In genomic region chr16:68469728-68470460, GRCh38 we compare ENCODE assay signal across 8 cellular contexts. TPM values are rescaled to one million over a fixed set of nuclear protein-coding genes. Genes with fewer than 3 reads are reported as not detected.
DNase-seq lines count a peak whose midpoint lies in the region; ATAC-seq and TF ChIP-seq lines count a peak whose summit lies in the region.

No MANE protein-coding gene starts in this region.

- no peaks in the 10 kb centered on the region for H3K9me3 ChIP-seq in breast epithelium
- H3K9me3 ChIP-seq in mammary epithelial cell (replicated peaks; ENCODE audit: insufficient read depth, low read length) = no peaks in the 10 kb centered on the region
- H3K9me3 ChIP-seq in adipocyte (ENCODE audit: control insufficient read depth, low read length) = no peaks in the 10 kb centered on the region

- BruUV-seq in mammary epithelial cell (replicated peaks; lab: Mats Ljungman, UMichigan) = no TSS peak

- no peaks in the 10 kb centered on the region for H3K9me3 Mint-ChIP-seq in naive B cell

- no peak for TF ChIP-seq CTCF in breast epithelium (IDR thresholded peaks at IDR 0.05)
- TF ChIP-seq CTCF in mammary epithelial cell (conservative IDR thresholded peaks at IDR 0.05 in 1 of 2, IDR thresholded peaks at IDR 0.05 in 1 of 2; ENCODE audit: extremely low read depth in 1 of 2, insufficient read depth in 1 of 2, low read depth in 1 of 2, low read length in 2 of 2) = no peak

- H3K4me1 ChIP-seq in breast epithelium (peaks cover 0 to 3% of the 10 kb centered on the region in 2 donors), mammary epithelial cell (ENCODE audit: insufficient read depth, low read length) (peaks cover 3% of the 10 kb centered on the region), adipocyte (ENCODE audit: control insufficient read depth, insufficient read depth, low read length) (peaks cover 5% of the 10 kb centered on the region)

- H3K27ac Mint-ChIP-seq in naive B cell = peak overlapping the region; percentile 91 to 98 (median 95)

- WGBS in mammary epithelial cell (ENCODE audit: low coverage, missing lambda C conversion rate) = 60% methylated on average over 11 of the region's 11 CpGs

- H3K27ac ChIP-seq in breast epithelium (peak overlapping the region in 1 of 2 donors; percentile 70), mammary epithelial cell (ENCODE audit: insufficient read depth, low read depth, low read length) (no peak overlapping the region)

- CTCF ChIA-PET in mammary epithelial cell (lab: Charles Lee; ENCODE audit: low non-redundant PET) = no interaction called here

- ATAC-seq in HG03432 (IDR thresholded peaks at IDR 0.05; ENCODE audit: unreplicated experiment) (peak; percentile 31), naive B cell (ENCODE audit: low read depth in 2 of 2) (peak; percentile 8)

- no peak overlapping the region for H3K9ac ChIP-seq in mammary epithelial cell (ENCODE audit: insufficient read depth, low read length)
- peak overlapping the region; percentile 31 for H3K9ac ChIP-seq in adipocyte (ENCODE audit: low read length)

- no peaks in the 10 kb centered on the region for H3K27me3 Mint-ChIP-seq in naive B cell

- H2AFZ ChIP-seq in mammary epithelial cell (ENCODE audit: low read depth, low read length) = no peak overlapping the region

- H3K79me2 ChIP-seq in mammary epithelial cell (ENCODE audit: insufficient read depth, low read length) = no peaks in the 10 kb centered on the region

- H3K36me3 Mint-ChIP-seq in naive B cell = no peaks in the 10 kb centered on the region

- H4K20me1 ChIP-seq in mammary epithelial cell (ENCODE audit: insufficient read depth, low read length) = no peaks in the 10 kb centered on the region

- no peaks in the 10 kb centered on the region for H3K36me3 ChIP-seq in breast epithelium
- H3K36me3 ChIP-seq in mammary epithelial cell (ENCODE audit: insufficient read depth, low read length) = no peaks in the 10 kb centered on the region
- no peaks in the 10 kb centered on the region for H3K36me3 ChIP-seq in adipocyte (ENCODE audit: control insufficient read depth, insufficient read depth, low read length, severe bottlenecking)

- DNase-seq in breast epithelium (ENCODE audit: low spot score in 2 of 2) (no peak), mammary epithelial cell (no peak), adipocyte (ENCODE audit: low read depth) (peak; percentile 3), naive B cell (peak; percentile 12), mesenteric fat pad (ENCODE audit: low spot score) (no peak)
- no peak for DNase-seq in stimulated activated CD4-positive, alpha-beta T cell treated with anti-CD3 and anti-CD28 coated beads, Interleukin-2, amount 100 ng/mL, for 24 hours
- DNase-seq in NK-92 treated with Interleukin-12 subunit alpha and Interleukin-12 subunit beta, amount 100 ng/mL, for 24 hours (lab: John Stamatoyannopoulos, UW) = no peak

- peak overlapping the region; percentile 15 to 40 (median 22) for H3K4me3 ChIP-seq in breast epithelium
- H3K4me3 ChIP-seq in mammary epithelial cell (replicated peaks in 1 of 3; ENCODE audit: insufficient read depth in 1 of 3, low read depth in 2 of 3, low read length in 3 of 3) = no peak overlapping the region
- peak overlapping the region; percentile 68 for H3K4me3 ChIP-seq in adipocyte (ENCODE audit: low read length)

- intact Hi-C loops in breast epithelium (cut with DNase I; ENCODE audit: low total_unique reads) (no loop called here), mammary epithelial cell (cut with micrococcal nuclease) (no loop called here)

- no peak overlapping the region for H3K4me2 ChIP-seq in mammary epithelial cell (ENCODE audit: insufficient read depth, low read depth, low read length)

- dilution Hi-C loops in mammary epithelial cell (cut with HindIII; ENCODE audit: low sequenced_read_pairs) = loop anchor here (5.0 kb wide), 3 partner anchors 33 to 98 kb away; no protein-coding TSS in a partner anchor

- H3K27me3 ChIP-seq in breast epithelium (no peaks in the 10 kb centered on the region), mammary epithelial cell (ENCODE audit: insufficient read depth, low read length) (peaks cover 5% of the 10 kb centered on the region), adipocyte (replicated peaks; ENCODE audit: control insufficient read depth, insufficient read depth, low read length) (peaks cover 53% of the 10 kb centered on the region)

- no peak for TF ChIP-seq POLR2A in breast epithelium (IDR thresholded peaks at IDR 0.05)

- H3K4me3 Mint-ChIP-seq in naive B cell = peak overlapping the region; percentile 78 to 96 (median 90)

- peaks cover 40 to 57% (median 46%) of the 10 kb centered on the region in 3 donors for H3K4me1 Mint-ChIP-seq in naive B cell

- in situ Hi-C loops in mammary epithelial cell (cut with MboI; ENCODE audit: low sequenced_read_pairs in 2 of 2) = no loop called here

RNA-seq across cellular contexts. Expression of gene SMPD3, which starts 21.6 kb away (rescaled TPM):
- 10 to 100 TPM in 1 of 3 donors, 1 to 10 TPM in 1, under 1 TPM in 1; under 0.01 to 15.4 (median 2.9) TPM for total RNA-seq in breast epithelium
- not detected for total RNA-seq in mammary epithelial cell
- not detected for polyA plus RNA-seq in mammary epithelial cell
- polyA minus RNA-seq in mammary epithelial cell = not detected
- 1 to 10 TPM in 1 of 6 donors, under 1 TPM in 4, not detected in 1; 0.18 to 2.2 (median 0.41) TPM for polyA plus RNA-seq in naive B cell (ENCODE audit: low read depth in 6 of 6)
- total RNA-seq in mesenteric fat pad = 0.58 TPM

Comparison
In these comparisons a context has a peak if more than half of its experiments do, and no peak if none do; other contexts are left out.
1. H3K4me3 ChIP-seq: peak in breast epithelium (3 of 3) and adipocyte (single experiment); none in mammary epithelial cell (0 of 3).
2. DNase-seq: peak in adipocyte (single experiment) and naive B cell (single experiment); none in breast epithelium (0 of 2), mammary epithelial cell (single experiment), mesenteric fat pad (single experiment), stimulated activated CD4-positive, alpha-beta T cell treated with anti-CD3 and anti-CD28 coated beads, Interleukin-2, amount 100 ng/mL, for 24 hours (0 of 2) and NK-92 treated with Interleukin-12 subunit alpha and Interleukin-12 subunit beta, amount 100 ng/mL, for 24 hours (single experiment).